In genomic region chr19:5115351-5115750, GRCh38 we compare ENCODE assay signal across 1 cellular context.
TF ChIP-seq lines count a peak whose summit lies in the region.

No MANE protein-coding gene starts in this region.

TF ChIP-seq in WTC11, 78 proteins besides CTCF, POLR2A, EP300 and RAD21 (continued from another document):
- TF ChIP-seq, protein P1, sequence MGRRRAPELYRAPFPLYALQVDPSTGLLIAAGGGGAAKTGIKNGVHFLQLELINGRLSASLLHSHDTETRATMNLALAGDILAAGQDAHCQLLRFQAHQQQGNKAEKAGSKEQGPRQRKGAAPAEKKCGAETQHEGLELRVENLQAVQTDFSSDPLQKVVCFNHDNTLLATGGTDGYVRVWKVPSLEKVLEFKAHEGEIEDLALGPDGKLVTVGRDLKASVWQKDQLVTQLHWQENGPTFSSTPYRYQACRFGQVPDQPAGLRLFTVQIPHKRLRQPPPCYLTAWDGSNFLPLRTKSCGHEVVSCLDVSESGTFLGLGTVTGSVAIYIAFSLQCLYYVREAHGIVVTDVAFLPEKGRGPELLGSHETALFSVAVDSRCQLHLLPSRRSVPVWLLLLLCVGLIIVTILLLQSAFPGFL (CRISPR knock-in tag; IDR thresholded peaks at IDR 0.05; ENCODE audit: borderline replicate concordance), result no peak
- TF ChIP-seq FOXP4 (CRISPR knock-in tag; IDR thresholded peaks at IDR 0.05) (no peak), ZNF416 (CRISPR knock-in tag; IDR thresholded peaks at IDR 0.05) (no peak), NR2C2 (CRISPR knock-in tag; IDR thresholded peaks at IDR 0.05) (no peak), GRHL2 (CRISPR knock-in tag; IDR thresholded peaks at IDR 0.05; ENCODE audit: insufficient replicate concordance, severe bottlenecking) (no peak), TCF7 (CRISPR knock-in tag; IDR thresholded peaks at IDR 0.05; ENCODE audit: low read depth) (no peak)
